In genomic region chr12:6167327-6168280, GRCh38 we compare ENCODE assay signal across 8 cellular contexts. TPM values are rescaled to one million over a fixed set of nuclear protein-coding genes. Genes with fewer than 3 reads are reported as not detected.
DNase-seq lines count a peak whose midpoint lies in the region; ATAC-seq and TF ChIP-seq lines count a peak whose summit lies in the region.

No MANE protein-coding gene starts in this region.

- H3K4me2 ChIP-seq in Karpas-422 (ENCODE audit: low read depth, low read length, poor library complexity, severe bottlenecking) = no peak overlapping the region
- H3K4me2 ChIP-seq in parathyroid adenoma (ENCODE audit: low read length) = no peak overlapping the region

- WGBS in esophagus muscularis mucosa = 45% methylated on average over 17 of the region's 17 CpGs

- H3K9me3 ChIP-seq in Karpas-422 (ENCODE audit: low read length) (no peaks in the 10 kb centered on the region), esophagus muscularis mucosa (no peaks in the 10 kb centered on the region), parathyroid adenoma (ENCODE audit: control insufficient read depth, low read length) (no peaks in the 10 kb centered on the region), upper lobe of right lung (no peaks in the 10 kb centered on the region)

- H3K36me3 ChIP-seq in Karpas-422 (ENCODE audit: insufficient read depth, low read length) (no peaks in the 10 kb centered on the region), esophagus muscularis mucosa (no peaks in the 10 kb centered on the region), parathyroid adenoma (ENCODE audit: control insufficient read depth, insufficient read depth, low read length) (no peaks in the 10 kb centered on the region), upper lobe of right lung (no peaks in the 10 kb centered on the region)

- DNase-seq in COLO829 (ENCODE audit: low spot score) = peak; percentile 40
- DNase-seq in Karpas-422 = peak; percentile 47
- DNase-seq in activated CD8-positive, alpha-beta memory T cell treated with anti-CD3 and anti-CD28 coated beads for 24 hours = peak; percentile 88
- DNase-seq in esophagus muscularis mucosa (ENCODE audit: extremely low spot score) = no peak
- DNase-seq in upper lobe of right lung = peak; percentile 88
- no peak for DNase-seq in NCI-H1694 treated with DMSO at 0.1 percent for 48 hours (lab: John Stamatoyannopoulos, UW)

- no peak overlapping the region for H3K4me3 ChIP-seq in Karpas-422 (ENCODE audit: low read length)
- H3K4me3 ChIP-seq in esophagus muscularis mucosa = no peak overlapping the region
- H3K4me3 ChIP-seq in parathyroid adenoma (ENCODE audit: low read depth, low read length) = no peak overlapping the region
- H3K4me3 ChIP-seq in upper lobe of right lung = no peak overlapping the region

- H3K27ac ChIP-seq in Karpas-422 (ENCODE audit: low read length) (no peak overlapping the region), esophagus muscularis mucosa (replicated peaks in 1 of 4) (peak overlapping the region; percentile 38 to 75 (median 59)), parathyroid adenoma (peak overlapping the region; percentile 41), upper lobe of right lung (peak overlapping the region; percentile 81)

- H3K79me2 ChIP-seq in Karpas-422 (ENCODE audit: low read length) (no peaks in the 10 kb centered on the region), parathyroid adenoma (no peaks in the 10 kb centered on the region)

- intact Hi-C loops in esophagus muscularis mucosa (cut with DNase I) (no loop called here), upper lobe of right lung (cut with DNase I) (no loop called here)

- H3K4me1 ChIP-seq in Karpas-422 (ENCODE audit: low read length) (no peaks in the 10 kb centered on the region), esophagus muscularis mucosa (peaks cover 21 to 26% (median 24%) of the 10 kb centered on the region in 4 donors), parathyroid adenoma (no peaks in the 10 kb centered on the region), upper lobe of right lung (peaks cover 20% of the 10 kb centered on the region)

- no peak overlapping the region for H2AFZ ChIP-seq in Karpas-422 (ENCODE audit: low read length)
- no peak overlapping the region for H2AFZ ChIP-seq in parathyroid adenoma

- no peak for TF ChIP-seq POLR2A in esophagus muscularis mucosa (IDR thresholded peaks at IDR 0.05; ENCODE audit: low read depth)

- ATAC-seq in GM21529 (IDR thresholded peaks at IDR 0.05; ENCODE audit: unreplicated experiment) (peak; percentile 89), upper lobe of right lung (peak; percentile 89)

- H4K20me1 ChIP-seq in Karpas-422 (ENCODE audit: insufficient read depth, low read depth, low read length) = no peaks in the 10 kb centered on the region

- TF ChIP-seq CTCF in esophagus muscularis mucosa (IDR thresholded peaks at IDR 0.05) (no peak), parathyroid adenoma (IDR thresholded peaks at IDR 0.05) (no peak), upper lobe of right lung (IDR thresholded peaks at IDR 0.05) (no peak)

- no peak for TF ChIP-seq EP300 in esophagus muscularis mucosa (IDR thresholded peaks at IDR 0.05)

- H3K27me3 ChIP-seq in Karpas-422 (ENCODE audit: low read length) = no peaks in the 10 kb centered on the region
- H3K27me3 ChIP-seq in esophagus muscularis mucosa = no peaks in the 10 kb centered on the region
- H3K27me3 ChIP-seq in parathyroid adenoma (ENCODE audit: control insufficient read depth, insufficient read depth, low read length) = no peaks in the 10 kb centered on the region
- H3K27me3 ChIP-seq in upper lobe of right lung = no peaks in the 10 kb centered on the region

- H3K9me2 ChIP-seq in Karpas-422 (replicated peaks; ENCODE audit: insufficient read depth, low read length) = no peaks in the 10 kb centered on the region

- no peak overlapping the region for H3K9ac ChIP-seq in Karpas-422 (ENCODE audit: low read length)
- no peak overlapping the region for H3K9ac ChIP-seq in parathyroid adenoma

RNA-seq across cellular contexts. Expression of gene CD9, which starts 32.6 kb away (rescaled TPM):
- not detected in 2 replicates for total RNA-seq in Karpas-422 (2014; rRNA removed; shearing (Covaris generic); ENCODE audit: low replicate concordance)
- total RNA-seq in esophagus muscularis mucosa (100 to 1,000 TPM; 349 to 416 (median 399) TPM), upper lobe of right lung (445 TPM)

RNA-seq across cellular contexts. Expression of gene VWF, which starts 43.1 kb away (rescaled TPM):
- total RNA-seq in Karpas-422 (2014; rRNA removed; shearing (Covaris generic); ENCODE audit: low replicate concordance) = not detected in 2 replicates
- total RNA-seq in esophagus muscularis mucosa (100 to 1,000 TPM; 163 to 367 (median 253) TPM), upper lobe of right lung (729 TPM)

Comparison
In these comparisons a context has a peak if more than half of its experiments do, and no peak if none do; other contexts are left out.
1. DNase-seq: peak in COLO829 (single experiment), Karpas-422 (single experiment), activated CD8-positive, alpha-beta memory T cell treated with anti-CD3 and anti-CD28 coated beads for 24 hours (single experiment) and upper lobe of right lung (single experiment); none in esophagus muscularis mucosa (single experiment) and NCI-H1694 treated with DMSO at 0.1 percent for 48 hours (single experiment).
2. RNA of gene CD9, which starts 32.6 kb away (total RNA-seq): 445 TPM in upper lobe of right lung (single experiment) and 349 to 416 TPM in esophagus muscularis mucosa; not detected in Karpas-422; every median in the first group is over 100 times any median in the second.
3. RNA of gene VWF, which starts 43.1 kb away (total RNA-seq): 729 TPM in upper lobe of right lung (single experiment) and 163 to 367 TPM in esophagus muscularis mucosa; not detected in Karpas-422; every median in the first group is over 100 times any median in the second.